ENCODE assay signal across 29 cellular contexts in the genomic region with DNA sequence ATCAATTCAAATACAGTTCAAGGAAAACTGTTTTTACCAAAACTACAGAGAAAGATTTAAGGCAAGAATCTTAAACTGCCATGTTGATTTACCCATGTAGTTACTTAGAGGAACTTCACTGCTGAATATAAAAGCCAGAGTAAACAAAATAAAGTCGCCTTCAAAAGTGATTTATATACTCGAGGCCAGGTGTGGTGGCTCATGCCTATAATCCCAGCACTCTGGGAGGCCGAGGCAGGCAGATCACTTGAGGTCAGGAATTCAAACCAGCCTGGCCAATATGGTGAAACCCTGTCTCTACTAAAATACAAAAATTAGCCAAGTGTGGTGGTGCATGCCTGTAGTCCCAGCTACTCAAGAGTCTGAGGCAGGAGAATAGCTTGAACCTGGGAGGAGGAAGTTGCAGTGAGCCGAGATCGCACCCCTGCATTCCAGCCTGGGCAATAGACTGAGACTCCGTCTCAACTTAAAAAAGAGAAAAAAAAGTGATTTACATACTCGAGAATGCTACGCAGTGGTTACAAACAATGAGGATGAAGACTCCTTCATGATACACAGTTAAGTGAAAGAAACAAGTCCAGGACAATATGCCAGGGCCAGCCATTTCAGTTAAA.
"Had no signal": no experiment of that assay in that cellular context is flagged by ENCODE, and none has a peak within 500 bp of the region (broad histone marks: within the 10 kb centered on the region; RNA-seq: fewer than 3 reads in every experiment).

No MANE protein-coding gene starts in this region.

- H3K9me3 ChIP-seq: breast epithelium, Peyer's patch, SJSA1 had no signal

- H3K9me3 Mint-ChIP-seq: activated B cell treated with CpG ODN at 0.5 μM for 24 hours; activated CD4-positive, alpha-beta T cell treated with anti-CD3 and anti-CD28 coated beads, Interleukin-2, amount 10 ng/mL, durations not matched to agents 24 days and 14 days; activated naive CD4-positive, alpha-beta T cell treated with anti-CD3 and anti-CD28 coated beads, Interleukin-2, amount 50 U/mL, for 24 hours; activated T-cell treated with anti-CD3 and anti-CD28 coated beads, Interleukin-2, amount 50 U/mL, for 24 hours; activated T-helper 1 cell treated with anti-CD3 and anti-CD28 coated beads, Interleukin-12 subunit alpha, Interleukin-12 subunit beta, Interleukin-2, Interleukin-4 antibody, amounts not matched to agents 30 ng/mL and 10 ng/mL and 1 ng/mL, durations not matched to agents 14 hours and 24 hours and 36 hours; T-helper 1 cell treated with Interleukin-12 subunit alpha and Interleukin-12 subunit beta and Interleukin-4 antibody, amounts not matched to agents 30 μg/mL and 1 μg/mL, for 36 hours had no signal

- H3K4me1 ChIP-seq: breast epithelium, Peyer's patch, SJSA1 had no signal

- H3K27ac Mint-ChIP-seq: activated B cell treated with CpG ODN at 0.5 μM for 24 hours; activated CD4-positive, alpha-beta T cell treated with anti-CD3 and anti-CD28 coated beads, Interleukin-2, amount 10 ng/mL, durations not matched to agents 24 days and 14 days; activated CD8-positive, alpha-beta memory T cell treated with anti-CD3 and anti-CD28 coated beads, Interleukin-2, amount 10 ng/mL, durations not matched to agents 7 days and 5 days; activated naive CD4-positive, alpha-beta T cell treated with anti-CD3 and anti-CD28 coated beads, Interleukin-2, amount 50 U/mL, for 24 hours; activated T-cell treated with anti-CD3 and anti-CD28 coated beads, Interleukin-2, amount 50 U/mL, for 24 hours; activated T-helper 1 cell treated with anti-CD3 and anti-CD28 coated beads, Interleukin-12 subunit alpha, Interleukin-12 subunit beta, Interleukin-2, Interleukin-4 antibody, amounts not matched to agents 30 ng/mL and 10 ng/mL and 1 ng/mL, durations not matched to agents 14 hours and 24 hours and 36 hours; T-helper 1 cell treated with Interleukin-12 subunit alpha and Interleukin-12 subunit beta and Interleukin-4 antibody, amounts not matched to agents 30 μg/mL and 1 μg/mL, for 36 hours had no signal

- H3K36me3 ChIP-seq: breast epithelium, Peyer's patch, SJSA1 had no signal

- H3K4me1 Mint-ChIP-seq: activated B cell treated with CpG ODN at 0.5 μM for 24 hours; activated CD4-positive, alpha-beta T cell treated with anti-CD3 and anti-CD28 coated beads, Interleukin-2, amount 10 ng/mL, durations not matched to agents 24 days and 14 days; activated CD8-positive, alpha-beta memory T cell treated with anti-CD3 and anti-CD28 coated beads, Interleukin-2, amount 10 ng/mL, durations not matched to agents 7 days and 5 days; activated naive CD4-positive, alpha-beta T cell treated with anti-CD3 and anti-CD28 coated beads, Interleukin-2, amount 50 U/mL, for 24 hours had no signal

- H3K4me3 Mint-ChIP-seq: activated B cell treated with CpG ODN at 0.5 μM for 24 hours; activated CD4-positive, alpha-beta T cell treated with anti-CD3 and anti-CD28 coated beads, Interleukin-2, amount 10 ng/mL, durations not matched to agents 24 days and 14 days; activated CD8-positive, alpha-beta memory T cell treated with anti-CD3 and anti-CD28 coated beads, Interleukin-2, amount 10 ng/mL, durations not matched to agents 7 days and 5 days; activated naive CD4-positive, alpha-beta T cell treated with anti-CD3 and anti-CD28 coated beads, Interleukin-2, amount 50 U/mL, for 24 hours; activated T-cell treated with anti-CD3 and anti-CD28 coated beads, Interleukin-2, amount 50 U/mL, for 24 hours; activated T-helper 1 cell treated with anti-CD3 and anti-CD28 coated beads, Interleukin-12 subunit alpha, Interleukin-12 subunit beta, Interleukin-2, Interleukin-4 antibody, amounts not matched to agents 30 ng/mL and 10 ng/mL and 1 ng/mL, durations not matched to agents 14 hours and 24 hours and 36 hours; T-helper 1 cell treated with Interleukin-12 subunit alpha and Interleukin-12 subunit beta and Interleukin-4 antibody, amounts not matched to agents 30 μg/mL and 1 μg/mL, for 36 hours had no signal

- H3K27ac ChIP-seq: breast epithelium, Peyer's patch, RWPE1, SJSA1 had no signal

- H3K4me3 ChIP-seq: breast epithelium, K562, Peyer's patch, SJSA1 had no signal

- ATAC-seq: activated CD8-positive, alpha-beta memory T cell treated with anti-CD3 and anti-CD28 coated beads, Interleukin-2, amount 10 ng/mL, durations not matched to agents 7 days and 5 days; K562; SK-N-SH treated with all-trans-retinoic acid at 6 μM for 48 hours had no signal

- H3K27me3 ChIP-seq: breast epithelium, Peyer's patch had no signal

- H3K36me3 Mint-ChIP-seq: activated CD8-positive, alpha-beta memory T cell treated with anti-CD3 and anti-CD28 coated beads, Interleukin-2, amount 10 ng/mL, durations not matched to agents 7 days and 5 days; activated naive CD4-positive, alpha-beta T cell treated with anti-CD3 and anti-CD28 coated beads, Interleukin-2, amount 50 U/mL, for 24 hours had no signal

- DNase-seq: activated B cell treated with CpG ODN at 0.5 μM for 24 hours; activated CD4-positive, alpha-beta T cell treated with anti-CD3 and anti-CD28 coated beads for 1 hour; activated CD4-positive, alpha-beta T cell treated with anti-CD3 and anti-CD28 coated beads, Interleukin-2, amount 10 ng/mL, durations not matched to agents 24 days and 14 days; activated CD4-positive, alpha-beta T cell treated with anti-CD3 and anti-CD28 coated beads, Interleukin-2, amount 50 U/mL, for 48 hours; activated CD8-positive, alpha-beta memory T cell treated with anti-CD3 and anti-CD28 coated beads, Interleukin-2, amount 10 ng/mL, durations not matched to agents 7 days and 5 days; activated effector memory CD4-positive, alpha-beta T cell treated with Interleukin-2 at 50 U/mL for 16 hours; activated naive CD4-positive, alpha-beta T cell; activated T-cell treated with anti-CD3 and anti-CD28 coated beads, Interleukin-2, amount 50 U/mL, for 24 hours; aorta; caudate nucleus; Karpas-422; NCI-H1105 treated with DMSO at 0.1 percent for 48 hours; NCI-H1436 treated with DMSO at 0.1 percent for 48 hours; NCI-H187; NCI-H2081; NCI-H524 treated with DMSO at 0.1 percent for 48 hours; NCI-H774; NK-92 treated with Interleukin-12 subunit alpha and Interleukin-12 subunit beta, amount 100 ng/mL, for 24 hours; Peyer's patch; Right ventricle myocardium superior; SW 1271 had no signal
